20 cellular contexts compared by ENCODE assay signal in genomic region chr3:51970606-51971300, GRCh38. TPM values are rescaled to one million over a fixed set of nuclear protein-coding genes. Genes with fewer than 3 reads are reported as not detected.
DNase-seq lines count a peak whose midpoint lies in the region; ATAC-seq and TF ChIP-seq lines count a peak whose summit lies in the region.
"Had no signal": no experiment of that assay in that cellular context is flagged by ENCODE, and none has a peak within 500 bp of the region (broad histone marks: within the 10 kb centered on the region; RNA-seq: fewer than 3 reads in every experiment).

No MANE protein-coding gene starts in this region.

- H3K27me3 ChIP-seq in WERI-Rb-1 (ENCODE audit: insufficient read depth, low read depth, severe bottlenecking): no peaks in the 10 kb centered on the region
- H3K27me3 ChIP-seq: MG63 had no signal

- TF ChIP-seq CTCF in natural killer cell (IDR thresholded peaks at IDR 0.05) (no peak), WERI-Rb-1 (IDR thresholded peaks at IDR 0.05; ENCODE audit: low read depth, low read length) (no peak), mesothelial cell of epicardium (IDR thresholded peaks at IDR 0.05; ENCODE audit: unreplicated experiment) (no peak)

- no peaks in the 10 kb centered on the region for H3K9me3 ChIP-seq in WERI-Rb-1 (ENCODE audit: severe bottlenecking)
- H3K9me3 ChIP-seq: MG63, thoracic aorta had no signal

- H3K4me3 ChIP-seq in WERI-Rb-1 (ENCODE audit: low read depth, low read length): no peak overlapping the region
- H3K4me3 ChIP-seq: MG63, thoracic aorta had no signal

- peak overlapping the region; percentile 3 for H3K4me3 Mint-ChIP-seq in natural killer cell
- H3K4me3 Mint-ChIP-seq in natural killer cell treated with Interleukin-12 subunit alpha and Interleukin-12 subunit beta and Interleukin-15 and Interleukin-18, amount 100 ng/mL, for 72 hours: no peak overlapping the region
- H3K4me3 Mint-ChIP-seq in mesothelial cell of epicardium: no peak overlapping the region
- H3K4me3 Mint-ChIP-seq: WTC11 had no signal

- H3K36me3 ChIP-seq in WERI-Rb-1: peaks cover 42% of the 10 kb centered on the region
- H3K36me3 ChIP-seq: thoracic aorta had no signal

- H3K27me3 Mint-ChIP-seq in natural killer cell (ENCODE audit: low read depth in 2 of 2): no peaks in the 10 kb centered on the region
- no peaks in the 10 kb centered on the region for H3K27me3 Mint-ChIP-seq in natural killer cell treated with Interleukin-12 subunit alpha and Interleukin-12 subunit beta and Interleukin-15 and Interleukin-18, amount 100 ng/mL, for 72 hours
- no peaks in the 10 kb centered on the region for H3K27me3 Mint-ChIP-seq in mesothelial cell of epicardium (ENCODE audit: low read depth)

- peaks cover 18 to 46% of the 10 kb centered on the region in 2 donors for H3K4me1 Mint-ChIP-seq in natural killer cell
- peaks cover 20 to 24% of the 10 kb centered on the region in 2 donors for H3K4me1 Mint-ChIP-seq in natural killer cell treated with Interleukin-12 subunit alpha and Interleukin-12 subunit beta and Interleukin-15 and Interleukin-18, amount 100 ng/mL, for 72 hours (ENCODE audit: low read depth in 2 of 2)
- H3K4me1 Mint-ChIP-seq in mesothelial cell of epicardium: peaks cover 41% of the 10 kb centered on the region

- DNase-seq in natural killer cell (no peak), WERI-Rb-1 (no peak), mesothelial cell of epicardium (ENCODE audit: low spot score in 2 of 2, unreplicated experiment in 2 of 2) (no peak), NCI-H446 treated with DMSO at 0.1 percent for 48 hours (lab: John Stamatoyannopoulos, UW) (no peak)
- DNase-seq in natural killer cell treated with Interleukin-12 subunit alpha and Interleukin-12 subunit beta and Interleukin-15 and Interleukin-18, amount 100 ng/mL, for 72 hours (ENCODE audit: low spot score): no peak
- DNase-seq: activated gamma-delta T cell, H7, hypothalamus, MG63, naive B cell, NCI-H1694 treated with DMSO at 0.1 percent for 48 hours, NCI-H526, retina, SW 1271 had no signal

- ATAC-seq in natural killer cell (no peak), GM21786 (IDR thresholded peaks at IDR 0.05; ENCODE audit: unreplicated experiment) (no peak), HG03354 (IDR thresholded peaks at IDR 0.05; ENCODE audit: poor library complexity, severe bottlenecking, unreplicated experiment) (no peak)
- ATAC-seq in natural killer cell treated with Interleukin-12 subunit alpha and Interleukin-12 subunit beta and Interleukin-15 and Interleukin-18, amount 100 ng/mL, for 72 hours: no peak
- ATAC-seq: left colon, WTC11 had no signal

- peak overlapping the region; percentile 100 for H3K27ac ChIP-seq in WERI-Rb-1
- H3K27ac ChIP-seq: thoracic aorta had no signal

- H3K9me3 Mint-ChIP-seq in natural killer cell (no peaks in the 10 kb centered on the region), mesothelial cell of epicardium (no peaks in the 10 kb centered on the region)
- no peaks in the 10 kb centered on the region for H3K9me3 Mint-ChIP-seq in natural killer cell treated with Interleukin-12 subunit alpha and Interleukin-12 subunit beta and Interleukin-15 and Interleukin-18, amount 100 ng/mL, for 72 hours
- H3K9me3 Mint-ChIP-seq: naive B cell, WTC11 had no signal

- intact Hi-C loops in natural killer cell (cut with micrococcal nuclease): no loop called here

- no peaks in the 10 kb centered on the region for H3K36me3 Mint-ChIP-seq in natural killer cell
- no peaks in the 10 kb centered on the region for H3K36me3 Mint-ChIP-seq in natural killer cell treated with Interleukin-12 subunit alpha and Interleukin-12 subunit beta and Interleukin-15 and Interleukin-18, amount 100 ng/mL, for 72 hours
- H3K36me3 Mint-ChIP-seq in mesothelial cell of epicardium: no peaks in the 10 kb centered on the region
- H3K36me3 Mint-ChIP-seq: naive B cell, WTC11 had no signal

- no peak overlapping the region for H3K27ac Mint-ChIP-seq in natural killer cell
- no peak overlapping the region for H3K27ac Mint-ChIP-seq in natural killer cell treated with Interleukin-12 subunit alpha and Interleukin-12 subunit beta and Interleukin-15 and Interleukin-18, amount 100 ng/mL, for 72 hours
- peak overlapping the region; percentile 16 for H3K27ac Mint-ChIP-seq in mesothelial cell of epicardium
- H3K27ac Mint-ChIP-seq: WTC11 had no signal

RNA-seq across cellular contexts. Expression of gene ABHD14B, which starts 3.1 kb away (rescaled TPM):
- 10 to 100 TPM; 32.8 to 42.2 (median 34.2) TPM for total RNA-seq in natural killer cell
- total RNA-seq in natural killer cell treated with Interleukin-12 subunit alpha and Interleukin-12 subunit beta and Interleukin-15 and Interleukin-18, amount 100 ng/mL, for 72 hours: 10 to 100 TPM; 28.0 to 33.2 TPM
- total RNA-seq in mesothelial cell of epicardium: 25.9 to 27.2 TPM (median 26.0 TPM) in 3 replicates

RNA-seq across cellular contexts. Expression of gene PCBP4, which starts 3.5 kb away (rescaled TPM):
- total RNA-seq in natural killer cell: 10 to 100 TPM; 15.0 to 24.7 (median 18.4) TPM
- total RNA-seq in natural killer cell treated with Interleukin-12 subunit alpha and Interleukin-12 subunit beta and Interleukin-15 and Interleukin-18, amount 100 ng/mL, for 72 hours: 1 to 10 TPM; 7.9 to 8.4 TPM
- 58.3 to 62.0 TPM (median 59.8 TPM) in 3 replicates for total RNA-seq in mesothelial cell of epicardium

RNA-seq across cellular contexts. Expression of gene ABHD14A, which starts 4.1 kb away (rescaled TPM):
- total RNA-seq in natural killer cell: 10 to 100 TPM; 12.0 to 14.7 (median 13.4) TPM
- 10 to 100 TPM in 1 of 2 donors, 1 to 10 TPM in 1; 8.7 to 13.1 TPM for total RNA-seq in natural killer cell treated with Interleukin-12 subunit alpha and Interleukin-12 subunit beta and Interleukin-15 and Interleukin-18, amount 100 ng/mL, for 72 hours
- 13.7 to 15.5 TPM (median 14.8 TPM) in 3 replicates for total RNA-seq in mesothelial cell of epicardium

RNA-seq across cellular contexts. Expression of gene ACY1, which starts 12.6 kb away (rescaled TPM):
- 10 to 100 TPM in 2 of 3 donors, 1 to 10 TPM in 1; 8.4 to 19.5 (median 13.8) TPM for total RNA-seq in natural killer cell
- 10 to 100 TPM; 22.4 to 42.6 TPM for total RNA-seq in natural killer cell treated with Interleukin-12 subunit alpha and Interleukin-12 subunit beta and Interleukin-15 and Interleukin-18, amount 100 ng/mL, for 72 hours
- total RNA-seq in mesothelial cell of epicardium: 47.8 to 59.0 TPM (median 58.7 TPM) in 3 replicates

RNA-seq across cellular contexts. Expression of gene GPR62, which starts 15.6 kb away (rescaled TPM):
- total RNA-seq in natural killer cell (not detected), mesothelial cell of epicardium (0.22 to 0.36 TPM (median 0.33 TPM) in 3 replicates)
- not detected for total RNA-seq in natural killer cell treated with Interleukin-12 subunit alpha and Interleukin-12 subunit beta and Interleukin-15 and Interleukin-18, amount 100 ng/mL, for 72 hours
- total RNA-seq: Daoy, left colon, thoracic aorta had no signal
